20 cellular contexts compared by ENCODE assay signal in the genomic region with DNA sequence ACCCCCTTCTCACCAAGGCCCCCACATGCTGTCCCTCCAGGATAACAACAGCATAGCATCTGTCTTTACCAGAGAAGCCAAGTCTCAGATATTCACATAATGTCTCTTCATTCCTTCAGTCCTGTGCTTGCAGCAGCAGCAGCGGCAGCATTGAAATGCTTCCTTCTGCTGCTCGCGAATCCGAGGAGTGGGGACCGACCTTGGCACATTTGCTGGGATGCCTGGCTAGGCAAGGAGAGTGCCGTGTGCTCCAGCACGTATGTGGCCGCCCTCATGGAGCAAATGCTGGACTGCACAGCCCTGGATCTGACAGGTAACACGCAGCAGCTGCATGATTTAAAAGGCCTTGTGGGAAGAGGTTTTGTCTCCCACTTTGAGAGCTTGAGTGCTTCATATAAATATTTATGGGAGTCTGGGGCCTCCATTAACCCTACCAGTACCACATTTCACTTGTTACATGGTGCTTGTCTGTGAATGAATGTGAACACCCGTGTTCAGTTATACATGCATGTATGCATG. TPM values are rescaled to one million over a fixed set of nuclear protein-coding genes. Genes with fewer than 3 reads are reported as not detected.
DNase-seq lines count a peak whose midpoint lies in the region; ATAC-seq and TF ChIP-seq lines count a peak whose summit lies in the region.
"Had no signal": no experiment of that assay in that cellular context is flagged by ENCODE, and none has a peak within 500 bp of the region (broad histone marks: within the 10 kb centered on the region; RNA-seq: fewer than 3 reads in every experiment).

No MANE protein-coding gene starts in this region.

- no peaks in the 10 kb centered on the region for H4K20me1 ChIP-seq in osteoblast (ENCODE audit: insufficient read depth, low read length)

- TF ChIP-seq CTCF in nephron (IDR thresholded peaks at IDR 0.05; ENCODE audit: unreplicated experiment in 3 of 3) (no peak), osteoblast (IDR thresholded peaks at IDR 0.05; ENCODE audit: extremely low read depth, low read depth, low read length) (no peak)

- H3K36me3 Mint-ChIP-seq in nephron (ENCODE audit: low read depth): peaks cover 18% of the 10 kb centered on the region
- H3K36me3 Mint-ChIP-seq: CD8-positive, alpha-beta memory T cell; IgD-negative memory B cell had no signal

- no peaks in the 10 kb centered on the region for H3K79me2 ChIP-seq in osteoblast (ENCODE audit: insufficient read depth, low read length)

- H3K4me3 Mint-ChIP-seq in nephron: peak overlapping the region; percentile 5 to 30 (median 18)
- H3K4me3 Mint-ChIP-seq: CD4-positive, CD25-positive, alpha-beta regulatory T cell; CD8-positive, alpha-beta memory T cell; H9; IgD-negative memory B cell had no signal

- intact Hi-C loops in posterior vena cava (cut with DNase I): no loop called here

- H3K27me3 ChIP-seq in osteoblast (ENCODE audit: insufficient read depth, low read length): peaks cover 22% of the 10 kb centered on the region

- DNase-seq in DMS79 treated with DMSO at 0.1 percent for 48 hours (lab: John Stamatoyannopoulos, UW) (peak; percentile 7), NCI-H128 (lab: John Stamatoyannopoulos, UW; ENCODE audit: unreplicated experiment) (peak; percentile 19), posterior vena cava (ENCODE audit: low spot score) (peak; percentile 47), AML-193 (lab: John Stamatoyannopoulos, UW) (no peak), EL (no peak), osteoblast (ENCODE audit: insufficient read length, low spot score, missing footprints) (no peak)
- DNase-seq: BE2C; C1 segment of cervical spinal cord; CD4-positive, CD25-positive, alpha-beta regulatory T cell; CD8-positive, alpha-beta memory T cell; COR-L47; DMS 273 treated with DMSO at 0.1 percent for 48 hours; DMS53; GF-D8; H9; KBM-7 had no signal

- ATAC-seq in HG02970 (IDR thresholded peaks at IDR 0.05; ENCODE audit: low FRiP score, unreplicated experiment): no peak

- H3K27me3 Mint-ChIP-seq in nephron (ENCODE audit: low read depth): peaks cover 92% of the 10 kb centered on the region

- H3K4me1 Mint-ChIP-seq in nephron: peaks cover 36% of the 10 kb centered on the region

- no peaks in the 10 kb centered on the region for H3K9me3 ChIP-seq in osteoblast (ENCODE audit: low read depth, low read length)
- H3K9me3 ChIP-seq: BE2C had no signal

- H3K27ac ChIP-seq in osteoblast (ENCODE audit: low read depth, low read length): no peak overlapping the region
- H3K27ac ChIP-seq: HL-60 had no signal

- no peak overlapping the region for H3K4me2 ChIP-seq in osteoblast (ENCODE audit: insufficient read depth, low read length)

- no peak overlapping the region for H3K4me3 ChIP-seq in osteoblast (ENCODE audit: insufficient read depth, low read length)

- no peaks in the 10 kb centered on the region for H3K9me3 Mint-ChIP-seq in nephron
- H3K9me3 Mint-ChIP-seq: CD8-positive, alpha-beta memory T cell; H9 had no signal

- no peaks in the 10 kb centered on the region for H3K36me3 ChIP-seq in osteoblast (ENCODE audit: insufficient read depth, low read length)
- H3K36me3 ChIP-seq: BE2C had no signal

- peak overlapping the region; percentile 22 to 66 (median 35) for H3K27ac Mint-ChIP-seq in nephron
- H3K27ac Mint-ChIP-seq: CD4-positive, CD25-positive, alpha-beta regulatory T cell; CD8-positive, alpha-beta memory T cell; H9; IgD-negative memory B cell had no signal

- H3K4me1 ChIP-seq in osteoblast (ENCODE audit: insufficient read depth, low read length): peaks cover 3% of the 10 kb centered on the region
- H3K4me1 ChIP-seq: BE2C had no signal

- H2AFZ ChIP-seq in osteoblast (ENCODE audit: low read length): no peak overlapping the region

RNA-seq across cellular contexts. Expression of a gene that starts 9.9 kb away (rescaled TPM):
- 10 to 100 TPM; 34.7 to 54.0 TPM for total RNA-seq in posterior vena cava
- 12.1 and 12.7 TPM in 2 replicates for total RNA-seq in osteoblast
- total RNA-seq: CD4-positive, CD25-positive, alpha-beta regulatory T cell had no signal

Comparison
In these comparisons a context has a peak if more than half of its experiments do, and no peak if none do; other contexts are left out.
1. DNase-seq: peak in DMS79 treated with DMSO at 0.1 percent for 48 hours (single experiment), NCI-H128 (single experiment) and posterior vena cava (single experiment); none in AML-193 (0 of 2), EL (single experiment) and osteoblast (single experiment).